ENCODE assay signal across 11 cellular contexts in the genomic region with DNA sequence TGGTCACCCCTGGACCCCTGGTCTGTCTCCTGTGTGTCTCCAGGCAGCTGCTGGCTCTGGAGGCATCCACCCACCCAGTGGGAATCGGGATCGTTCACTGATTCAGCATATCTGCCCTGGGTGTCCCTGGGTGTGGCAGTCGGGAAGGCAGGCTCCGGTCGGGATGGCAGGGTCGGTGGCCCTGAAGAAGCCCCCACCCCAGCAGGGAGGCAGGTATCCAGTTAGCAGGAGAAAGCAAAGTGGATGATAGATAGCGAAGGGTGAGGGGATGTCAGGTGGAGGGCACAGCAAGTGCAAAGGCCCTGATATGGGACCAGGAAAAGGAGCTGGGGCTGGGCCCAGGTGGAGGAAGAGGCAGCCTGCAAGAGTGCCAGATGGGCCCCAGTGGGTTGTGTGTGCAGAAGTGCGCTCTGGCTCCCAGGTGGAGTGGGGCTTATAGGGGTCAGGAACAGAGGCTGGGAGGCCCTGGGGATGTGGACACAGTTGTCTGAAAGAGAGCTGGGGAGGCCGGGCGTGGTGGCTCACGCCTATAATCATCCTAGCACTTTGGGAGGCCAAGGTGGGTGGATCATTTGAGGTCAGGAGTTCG. TPM values are rescaled to one million over a fixed set of nuclear protein-coding genes. Genes with fewer than 3 reads are reported as not detected.
DNase-seq lines count a peak whose midpoint lies in the region; ATAC-seq, FAIRE-seq and TF ChIP-seq lines count a peak whose summit lies in the region.
"Had no signal": no experiment of that assay in that cellular context is flagged by ENCODE, and none has a peak within 500 bp of the region (broad histone marks: within the 10 kb centered on the region; RNA-seq: fewer than 3 reads in every experiment).

No MANE protein-coding gene starts in this region.

- H3K27me3 ChIP-seq in HepG2 (ENCODE audit: control insufficient read depth in 1 of 2, insufficient read depth in 2 of 2, low read length in 2 of 2) (no peaks in the 10 kb centered on the region), right lobe of liver (peaks cover 0 to 4% of the 10 kb centered on the region in 2 donors), H7 (ENCODE audit: control insufficient read depth, insufficient read depth, low read length) (peaks cover 22% of the 10 kb centered on the region)

- H4K20me1 ChIP-seq in HepG2 (ENCODE audit: insufficient read depth, low read length), result peaks cover 8% of the 10 kb centered on the region; the same call in 1 of the 2 replicates

- CTCF ChIA-PET in HepG2 (lab: Yijun Ruan, JAX; ENCODE audit: low intra/inter-chr PET ratio, low total read pairs), result no interaction called here

- TF ChIP-seq POLR2A in HepG2 (IDR thresholded peaks at IDR 0.05; ENCODE audit: insufficient read depth in 1 of 2, low read depth in 2 of 2, low read length in 2 of 2), result no peak
- no peak for TF ChIP-seq POLR2A in right lobe of liver (IDR thresholded peaks at IDR 0.05)

- peaks cover 54% of the 10 kb centered on the region for H3K4me1 Mint-ChIP-seq in activated naive CD8-positive, alpha-beta T cell (ENCODE audit: low read depth)
- peaks cover 58% of the 10 kb centered on the region for H3K4me1 Mint-ChIP-seq in memory B cell

- TF ChIP-seq EP300 in HepG2 (IDR thresholded peaks at IDR 0.05; ENCODE audit: low read depth in 2 of 2, low read length in 2 of 2) (no peak), HepG2 (CRISPR knock-in tag; IDR thresholded peaks at IDR 0.05; ENCODE audit: borderline replicate concordance) (no peak)

- H3K27me3 Mint-ChIP-seq in activated naive CD8-positive, alpha-beta T cell, result no peaks in the 10 kb centered on the region
- H3K27me3 Mint-ChIP-seq in memory B cell, result peaks cover 18% of the 10 kb centered on the region

- H3K27ac ChIP-seq in HepG2 (ENCODE audit: extremely low read length, insufficient read depth, low read length) (no peak overlapping the region), right lobe of liver (no peak overlapping the region)

- H3K4me1 ChIP-seq in HepG2 (ENCODE audit: insufficient read depth, low read length) (peaks cover 42% of the 10 kb centered on the region), right lobe of liver (peaks cover 0 to 19% (median 10%) of the 10 kb centered on the region in 4 donors)

- in situ Hi-C loops in HepG2 (cut with HindIII; ENCODE audit: extremely low pct_ligation_motif_present, low pct_unique_long_range_greater_than_20kb), result no loop called here

- intact Hi-C loops in HepG2 (cut with micrococcal nuclease; ENCODE audit: unreplicated experiment) (no loop called here), right lobe of liver (cut with DNase I) (no loop called here)

- DNase-seq in HepG2 (ENCODE audit: low spot score) (no peak), right lobe of liver (no peak), memory B cell (ENCODE audit: low spot score in 2 of 2) (no peak), NK-92 (lab: John Stamatoyannopoulos, UW; ENCODE audit: unreplicated experiment) (no peak), COLO668 (lab: John Stamatoyannopoulos, UW; ENCODE audit: unreplicated experiment) (no peak), H7 (no peak)
- DNase-seq in activated effector memory CD4-positive, alpha-beta T cell treated with anti-CD3 and anti-CD28 coated beads, Interleukin-2, amount 50 U/mL, for 16 hours, result no peak
- DNase-seq: dermis blood vessel endothelial cell; MM.1S; stimulated activated naive CD4-positive, alpha-beta T cell had no signal

- peak overlapping the region; percentile 93 for H3K4me3 Mint-ChIP-seq in activated naive CD8-positive, alpha-beta T cell
- peak overlapping the region; percentile 41 for H3K4me3 Mint-ChIP-seq in memory B cell

- no peak overlapping the region for H2AFZ ChIP-seq in HepG2 (ENCODE audit: low read length)

- POLR2A ChIA-PET in HepG2 (lab: Yijun Ruan, JAX), result interaction anchor here (0.8 to 1.2 kb wide), 2 partner anchors 17 to 103 kb away, joined by 3 to 4 read pairs; partner anchors contain the start of gene ISYNA1

- ATAC-seq in HepG2, result no peak
- ATAC-seq in right lobe of liver, result no peak
- ATAC-seq in memory B cell (ENCODE audit: low read depth), result no peak

- no peak for TF ChIP-seq CTCF in HepG2 (CRISPR knock-in tag; IDR thresholded peaks at IDR 0.05)
- TF ChIP-seq CTCF in right lobe of liver (IDR thresholded peaks at IDR 0.05), result no peak

- peak overlapping the region; percentile 85; the same call in 1 of the 2 replicates for H3K4me2 ChIP-seq in HepG2 (ENCODE audit: low read depth, low read length)

- no peak for FAIRE-seq in HepG2 (lab: Jason Lieb, UNC)

- no TSS peak for BruUV-seq in HepG2 (replicated peaks; lab: Mats Ljungman, UMichigan)

- H3K9me3 ChIP-seq in HepG2 (ENCODE audit: low read length), result no peaks in the 10 kb centered on the region
- no peaks in the 10 kb centered on the region for H3K9me3 ChIP-seq in right lobe of liver

- H3K4me3 ChIP-seq in HepG2 (replicated peaks in 1 of 3; ENCODE audit: insufficient read depth in 1 of 3, low read depth in 2 of 3, low read length in 3 of 3) (no peak overlapping the region), right lobe of liver (no peak overlapping the region), H7 (ENCODE audit: insufficient read depth, low read depth, low read length) (no peak overlapping the region)

- peak overlapping the region; percentile 50 for H3K27ac Mint-ChIP-seq in activated naive CD8-positive, alpha-beta T cell
- no peak overlapping the region for H3K27ac Mint-ChIP-seq in memory B cell

- H3K36me3 Mint-ChIP-seq in activated naive CD8-positive, alpha-beta T cell, result no peaks in the 10 kb centered on the region
- no peaks in the 10 kb centered on the region for H3K36me3 Mint-ChIP-seq in memory B cell

- TF ChIP-seq RAD21 in HepG2 (CRISPR knock-in tag; IDR thresholded peaks at IDR 0.05), result no peak

- H3K79me2 ChIP-seq in HepG2 (ENCODE audit: insufficient read depth, low read length), result peaks cover 31% of the 10 kb centered on the region

- 88% methylated on average over 12 of the region's 12 CpGs for WGBS in HepG2 (ENCODE audit: low lambda C conversion rate)
- WGBS in right lobe of liver (ENCODE audit: insufficient coverage, low coverage, low lambda C conversion rate, missing lambda C conversion rate), result 69% methylated on average over 6 of the region's 12 CpGs

- H3K9ac ChIP-seq in HepG2 (ENCODE audit: insufficient read depth, low read depth, low read length), result no peak overlapping the region

- H3K36me3 ChIP-seq in HepG2 (replicated peaks in 1 of 2; ENCODE audit: control insufficient read depth in 1 of 2, insufficient read depth in 2 of 2, low read length in 2 of 2), result 0 out of 5 replicates have a peak, but pooled peaks cover 0 to 3% of the 10 kb centered on the region in 2 experiments
- no peaks in the 10 kb centered on the region for H3K36me3 ChIP-seq in right lobe of liver
- H3K36me3 ChIP-seq in H7 (replicated peaks; ENCODE audit: control insufficient read depth, insufficient read depth, low read length), result no peaks in the 10 kb centered on the region

- no peaks in the 10 kb centered on the region for H3K9me3 Mint-ChIP-seq in activated naive CD8-positive, alpha-beta T cell (ENCODE audit: low read depth)
- no peaks in the 10 kb centered on the region for H3K9me3 Mint-ChIP-seq in memory B cell

RNA-seq across cellular contexts. Expression of gene SSBP4, which starts 2.3 kb away (rescaled TPM):
- total RNA-seq in HepG2 (2016; rRNA removed; fragmentation: Illumina TruSeq; extraction: Trizol) (19.3 and 39.5 TPM in 2 replicates), right lobe of liver (10 to 100 TPM; 12.8 to 23.9 (median 15.9) TPM)
- total RNA-seq in HepG2 (2016; cell fraction: cytosol; rRNA removed; fragmentation: Illumina TruSeq; extraction: Trizol; ENCODE audit: low read depth), result 95.2 and 104 TPM in 2 replicates
- 14.4 and 39.0 TPM in 2 replicates for total RNA-seq in HepG2 (2016; cell fraction: insoluble cytoplasmic fraction; rRNA removed; fragmentation: Illumina TruSeq; extraction: Trizol)
- 103 and 124 TPM in 2 replicates for total RNA-seq in HepG2 (2016; cell fraction: membrane; rRNA removed; fragmentation: Illumina TruSeq; extraction: Trizol)
- 26.9 and 35.1 TPM in 2 replicates for total RNA-seq in HepG2 (2016; cell fraction: nucleus; rRNA removed; fragmentation: Illumina TruSeq; extraction: Trizol)
- 20.8 and 33.4 TPM in 2 replicates for polyA plus RNA-seq in HepG2 (2011; rRNA removed)
- 11.6 and 28.6 TPM in 2 replicates for polyA plus RNA-seq in HepG2 (2011; cell fraction: cytosol; rRNA removed)
- polyA plus RNA-seq in HepG2 (2011; cell fraction: nucleus; rRNA removed), result 200 and 290 TPM in 2 replicates
- polyA plus RNA-seq in HepG2 (2012), result 18.2 and 31.6 TPM in 2 replicates
- 133 and 147 TPM in 2 replicates for polyA plus RNA-seq in HepG2 (2016; cell fraction: cytosol; fragmentation: Illumina TruSeq; extraction: Trizol; ENCODE audit: low read depth)
- 34.3 and 41.3 TPM in 2 replicates for polyA plus RNA-seq in HepG2 (2016; cell fraction: insoluble cytoplasmic fraction; fragmentation: Illumina TruSeq; extraction: Trizol; ENCODE audit: low read depth)
- 147 and 152 TPM in 2 replicates for polyA plus RNA-seq in HepG2 (2016; cell fraction: membrane; fragmentation: Illumina TruSeq; extraction: Trizol; ENCODE audit: low read depth)
- polyA plus RNA-seq in HepG2 (2016; cell fraction: nucleus; fragmentation: Illumina TruSeq; extraction: Trizol; ENCODE audit: insufficient read depth, low read depth), result 117 and 122 TPM in 2 replicates
- 10.3 and 12.3 TPM in 2 replicates for polyA minus RNA-seq in HepG2 (2011; rRNA and poly(A)+ RNA removed; ENCODE audit: low replicate concordance)
- polyA minus RNA-seq in HepG2 (2011; cell fraction: cytosol; rRNA and poly(A)+ RNA removed), result 12.0 and 13.9 TPM in 2 replicates
- 20.1 and 21.6 TPM in 2 replicates for polyA minus RNA-seq in HepG2 (2011; cell fraction: nucleus; rRNA and poly(A)+ RNA removed)
- 91.1 and 134 TPM in 2 replicates for total RNA-seq in H7 (2014; rRNA removed; shearing (Covaris generic))

RNA-seq across cellular contexts. Expression of gene ISYNA1, which starts 16.5 kb away (rescaled TPM):
- 29.4 and 48.5 TPM in 2 replicates for total RNA-seq in HepG2 (2016; rRNA removed; fragmentation: Illumina TruSeq; extraction: Trizol)
- total RNA-seq in HepG2 (2016; cell fraction: cytosol; rRNA removed; fragmentation: Illumina TruSeq; extraction: Trizol; ENCODE audit: low read depth), result 8.4 and 10.1 TPM in 2 replicates
- total RNA-seq in HepG2 (2016; cell fraction: insoluble cytoplasmic fraction; rRNA removed; fragmentation: Illumina TruSeq; extraction: Trizol), result 29.3 and 46.4 TPM in 2 replicates
- total RNA-seq in HepG2 (2016; cell fraction: membrane; rRNA removed; fragmentation: Illumina TruSeq; extraction: Trizol), result 16.0 and 18.7 TPM in 2 replicates
- total RNA-seq in HepG2 (2016; cell fraction: nucleus; rRNA removed; fragmentation: Illumina TruSeq; extraction: Trizol), result 33.6 and 37.4 TPM in 2 replicates
- polyA plus RNA-seq in HepG2 (2011; rRNA removed), result 29.6 and 36.5 TPM in 2 replicates
- polyA plus RNA-seq in HepG2 (2011; cell fraction: cytosol; rRNA removed), result 14.0 and 25.3 TPM in 2 replicates
- polyA plus RNA-seq in HepG2 (2011; cell fraction: nucleus; rRNA removed), result 246 and 367 TPM in 2 replicates
- polyA plus RNA-seq in HepG2 (2012), result 32.5 and 49.8 TPM in 2 replicates
- 16.0 and 16.5 TPM in 2 replicates for polyA plus RNA-seq in HepG2 (2016; cell fraction: cytosol; fragmentation: Illumina TruSeq; extraction: Trizol; ENCODE audit: low read depth)
- 44.6 and 57.4 TPM in 2 replicates for polyA plus RNA-seq in HepG2 (2016; cell fraction: insoluble cytoplasmic fraction; fragmentation: Illumina TruSeq; extraction: Trizol; ENCODE audit: low read depth)
- polyA plus RNA-seq in HepG2 (2016; cell fraction: membrane; fragmentation: Illumina TruSeq; extraction: Trizol; ENCODE audit: low read depth), result 18.1 and 22.4 TPM in 2 replicates
- polyA plus RNA-seq in HepG2 (2016; cell fraction: nucleus; fragmentation: Illumina TruSeq; extraction: Trizol; ENCODE audit: insufficient read depth, low read depth), result 103 and 119 TPM in 2 replicates
- polyA minus RNA-seq in HepG2 (2011; rRNA and poly(A)+ RNA removed; ENCODE audit: low replicate concordance), result 1.3 and 50.2 TPM in 2 replicates
- 20.4 and 29.0 TPM in 2 replicates for polyA minus RNA-seq in HepG2 (2011; cell fraction: cytosol; rRNA and poly(A)+ RNA removed)
- polyA minus RNA-seq in HepG2 (2011; cell fraction: nucleus; rRNA and poly(A)+ RNA removed), result 13.3 and 14.3 TPM in 2 replicates
- total RNA-seq in right lobe of liver, result 1 to 10 TPM; 6.5 to 8.3 (median 7.8) TPM
- total RNA-seq in H7 (2014; rRNA removed; shearing (Covaris generic)), result 183 and 212 TPM in 2 replicates

RNA-seq across cellular contexts. Expression of gene LRRC25, which starts 24.0 kb away (rescaled TPM):
- 0.13 TPM in 1 of 2 replicates, not detected in the other for total RNA-seq in HepG2 (2016; rRNA removed; fragmentation: Illumina TruSeq; extraction: Trizol)
- 0.20 TPM in 1 of 2 replicates, not detected in the other for total RNA-seq in HepG2 (2016; cell fraction: cytosol; rRNA removed; fragmentation: Illumina TruSeq; extraction: Trizol; ENCODE audit: low read depth)
- total RNA-seq in HepG2 (2016; cell fraction: insoluble cytoplasmic fraction; rRNA removed; fragmentation: Illumina TruSeq; extraction: Trizol), result 0.11 TPM in 1 of 2 replicates, not detected in the other
- 0.17 and 0.19 TPM in 2 replicates for total RNA-seq in HepG2 (2016; cell fraction: membrane; rRNA removed; fragmentation: Illumina TruSeq; extraction: Trizol)
- 0.25 TPM in 1 of 2 replicates, not detected in the other for total RNA-seq in HepG2 (2016; cell fraction: nucleus; rRNA removed; fragmentation: Illumina TruSeq; extraction: Trizol)
- 0.53 and 0.85 TPM in 2 replicates for polyA plus RNA-seq in HepG2 (2011; rRNA removed)
- 0.66 and 0.68 TPM in 2 replicates for polyA plus RNA-seq in HepG2 (2011; cell fraction: cytosol; rRNA removed)
- 0.16 and 0.35 TPM in 2 replicates for polyA plus RNA-seq in HepG2 (2011; cell fraction: nucleus; rRNA removed)
- 0.11 and 0.13 TPM in 2 replicates for polyA plus RNA-seq in HepG2 (2012)
- 0.05 TPM in 1 of 2 replicates, not detected in the other for polyA plus RNA-seq in HepG2 (2016; cell fraction: cytosol; fragmentation: Illumina TruSeq; extraction: Trizol; ENCODE audit: low read depth)
- polyA plus RNA-seq in HepG2 (2016; cell fraction: insoluble cytoplasmic fraction; fragmentation: Illumina TruSeq; extraction: Trizol; ENCODE audit: low read depth), result 0.12 and 0.15 TPM in 2 replicates
- polyA plus RNA-seq in HepG2 (2016; cell fraction: membrane; fragmentation: Illumina TruSeq; extraction: Trizol; ENCODE audit: low read depth), result 0.13 TPM in 1 of 2 replicates, not detected in the other
- polyA plus RNA-seq in HepG2 (2016; cell fraction: nucleus; fragmentation: Illumina TruSeq; extraction: Trizol; ENCODE audit: insufficient read depth, low read depth), result not detected in 2 replicates
- polyA minus RNA-seq in HepG2 (2011; rRNA and poly(A)+ RNA removed; ENCODE audit: low replicate concordance), result 0.60 TPM in 1 of 2 replicates, not detected in the other
- 0.40 and 0.70 TPM in 2 replicates for polyA minus RNA-seq in HepG2 (2011; cell fraction: cytosol; rRNA and poly(A)+ RNA removed)
- polyA minus RNA-seq in HepG2 (2011; cell fraction: nucleus; rRNA and poly(A)+ RNA removed), result 0.25 TPM in 1 of 2 replicates, not detected in the other
- 10 to 100 TPM in 1 of 6 experiments, 1 to 10 TPM in 5; 1.9 to 12.6 (median 3.2) TPM for total RNA-seq in right lobe of liver
- 0.76 TPM in 1 of 2 replicates, not detected in the other for total RNA-seq in H7 (2014; rRNA removed; shearing (Covaris generic))
- total RNA-seq: dermis blood vessel endothelial cell had no signal

RNA-seq across cellular contexts. Expression of gene GDF15, which starts 35.5 kb away (rescaled TPM):
- total RNA-seq in HepG2 (2016; rRNA removed; fragmentation: Illumina TruSeq; extraction: Trizol), result 43.0 and 146 TPM in 2 replicates
- total RNA-seq in HepG2 (2016; cell fraction: cytosol; rRNA removed; fragmentation: Illumina TruSeq; extraction: Trizol; ENCODE audit: low read depth), result 42.0 and 45.2 TPM in 2 replicates
- total RNA-seq in HepG2 (2016; cell fraction: insoluble cytoplasmic fraction; rRNA removed; fragmentation: Illumina TruSeq; extraction: Trizol), result 37.4 and 148 TPM in 2 replicates
- 53.4 and 57.4 TPM in 2 replicates for total RNA-seq in HepG2 (2016; cell fraction: membrane; rRNA removed; fragmentation: Illumina TruSeq; extraction: Trizol)
- total RNA-seq in HepG2 (2016; cell fraction: nucleus; rRNA removed; fragmentation: Illumina TruSeq; extraction: Trizol), result 112 and 139 TPM in 2 replicates
- 422 and 537 TPM in 2 replicates for polyA plus RNA-seq in HepG2 (2011; rRNA removed)
- 539 and 794 TPM in 2 replicates for polyA plus RNA-seq in HepG2 (2011; cell fraction: cytosol; rRNA removed)
- 1,510 and 1,558 TPM in 2 replicates for polyA plus RNA-seq in HepG2 (2011; cell fraction: nucleus; rRNA removed)
- 229 and 758 TPM in 2 replicates for polyA plus RNA-seq in HepG2 (2012)
- polyA plus RNA-seq in HepG2 (2016; cell fraction: cytosol; fragmentation: Illumina TruSeq; extraction: Trizol; ENCODE audit: low read depth), result 22.2 and 24.9 TPM in 2 replicates
- 49.2 and 57.0 TPM in 2 replicates for polyA plus RNA-seq in HepG2 (2016; cell fraction: insoluble cytoplasmic fraction; fragmentation: Illumina TruSeq; extraction: Trizol; ENCODE audit: low read depth)
- polyA plus RNA-seq in HepG2 (2016; cell fraction: membrane; fragmentation: Illumina TruSeq; extraction: Trizol; ENCODE audit: low read depth), result 30.8 and 31.5 TPM in 2 replicates
- 315 and 334 TPM in 2 replicates for polyA plus RNA-seq in HepG2 (2016; cell fraction: nucleus; fragmentation: Illumina TruSeq; extraction: Trizol; ENCODE audit: insufficient read depth, low read depth)
- polyA minus RNA-seq in HepG2 (2011; rRNA and poly(A)+ RNA removed; ENCODE audit: low replicate concordance), result 4.5 and 440 TPM in 2 replicates
- polyA minus RNA-seq in HepG2 (2011; cell fraction: cytosol; rRNA and poly(A)+ RNA removed), result 366 and 433 TPM in 2 replicates
- polyA minus RNA-seq in HepG2 (2011; cell fraction: nucleus; rRNA and poly(A)+ RNA removed), result 115 and 151 TPM in 2 replicates
- total RNA-seq in right lobe of liver, result 100 to 1,000 TPM in 2 of 6 experiments, 10 to 100 TPM in 2, 1 to 10 TPM in 1, under 1 TPM in 1; 0.88 to 160 (median 57.5) TPM
- total RNA-seq in H7 (2014; rRNA removed; shearing (Covaris generic)), result 0.30 and 1.4 TPM in 2 replicates
